ENCODE assay signal across 17 cellular contexts in the genomic region with DNA sequence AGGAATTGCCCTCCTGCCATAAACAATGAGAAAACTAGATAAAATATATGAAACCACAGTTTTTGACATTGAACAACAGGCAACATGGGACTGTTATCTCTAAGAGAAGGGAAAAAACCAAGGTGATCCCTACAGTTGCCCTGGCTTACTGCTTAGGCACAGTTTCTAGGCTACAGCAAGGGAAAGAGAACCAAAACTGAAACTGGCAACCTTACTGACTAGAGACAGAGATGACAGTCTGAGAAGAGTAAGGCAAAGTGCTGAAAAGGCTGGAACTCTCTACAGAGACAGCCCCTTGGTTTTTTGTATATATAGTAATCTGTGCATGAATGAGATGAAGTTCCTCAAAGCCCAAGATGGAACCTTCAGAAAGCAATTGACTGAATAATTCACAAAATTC. TPM values are rescaled to one million over a fixed set of nuclear protein-coding genes. Genes with fewer than 3 reads are reported as not detected.
A peak's percentile ranks its signal among the peaks of the same experiment; 100 is the strongest.
DNase-seq lines count a peak whose midpoint lies in the region; ATAC-seq and TF ChIP-seq lines count a peak whose summit lies in the region.
"Had no signal": no experiment of that assay in that cellular context is flagged by ENCODE, and none has a peak within 500 bp of the region (broad histone marks: within the 10 kb centered on the region; RNA-seq: fewer than 3 reads in every experiment).

No MANE protein-coding gene starts in this region.

- peak; percentile 71 to 74 for ATAC-seq in activated naive CD4-positive, alpha-beta T cell treated with anti-CD3 and anti-CD28 coated beads, Interleukin-2, amount 50 U/mL, for 72 hours
- peak; percentile 76 for ATAC-seq in HG02588 (IDR thresholded peaks at IDR 0.05; ENCODE audit: unreplicated experiment)
- ATAC-seq: esophagus mucosa had no signal

- peak overlapping the region; percentile 84 for H3K4me2 ChIP-seq in KMS-11

- H3K36me3 Mint-ChIP-seq in activated naive CD4-positive, alpha-beta T cell treated with anti-CD3 and anti-CD28 coated beads, Interleukin-2, amount 50 U/mL, for 72 hours, result peaks cover 0 to 5% of the 10 kb centered on the region in 2 donors
- peaks cover 61% of the 10 kb centered on the region for H3K36me3 Mint-ChIP-seq in stimulated activated naive CD8-positive, alpha-beta T cell treated with anti-CD3 and anti-CD28 coated beads, Interleukin-15, Interleukin-2, amounts not matched to agents 100 ng/mL and 50 ng/mL, for 24 hours (ENCODE audit: low read depth)

- peak overlapping the region; percentile 68 for H3K27ac ChIP-seq in KMS-11

- H3K36me3 ChIP-seq in KMS-11 (ENCODE audit: insufficient read depth), result no peaks in the 10 kb centered on the region; the same call in 1 of the 2 replicates

- H3K79me2 ChIP-seq in KMS-11 (ENCODE audit: insufficient read depth, low read depth), result no peaks in the 10 kb centered on the region

- H3K4me3 Mint-ChIP-seq in stimulated activated naive CD8-positive, alpha-beta T cell treated with anti-CD3 and anti-CD28 coated beads, Interleukin-15, Interleukin-2, amounts not matched to agents 100 ng/mL and 50 ng/mL, for 24 hours, result no peak overlapping the region

- no peak for TF ChIP-seq CTCF in KMS-11 (conservative IDR thresholded peaks at IDR 0.05; ENCODE audit: low read depth, low read length)

- no peak overlapping the region for H3K4me3 ChIP-seq in KMS-11 (IDR thresholded peaks at IDR 0.05; ENCODE audit: insufficient read depth, low read depth, low read length)

- H3K27ac Mint-ChIP-seq in activated naive CD4-positive, alpha-beta T cell treated with anti-CD3 and anti-CD28 coated beads, Interleukin-2, amount 50 U/mL, for 72 hours, result peak overlapping the region; percentile 50 to 56
- peak overlapping the region; percentile 18 for H3K27ac Mint-ChIP-seq in stimulated activated naive CD8-positive, alpha-beta T cell treated with anti-CD3 and anti-CD28 coated beads, Interleukin-15, Interleukin-2, amounts not matched to agents 100 ng/mL and 50 ng/mL, for 24 hours

- no peaks in the 10 kb centered on the region for H3K27me3 ChIP-seq in KMS-11 (ENCODE audit: insufficient read depth, low read depth)

- no peaks in the 10 kb centered on the region; the same call in 1 of the 2 replicates for H4K20me1 ChIP-seq in KMS-11 (ENCODE audit: insufficient read depth)

- no peaks in the 10 kb centered on the region for H3K9me3 Mint-ChIP-seq in activated naive CD4-positive, alpha-beta T cell treated with anti-CD3 and anti-CD28 coated beads, Interleukin-2, amount 50 U/mL, for 72 hours
- no peaks in the 10 kb centered on the region for H3K9me3 Mint-ChIP-seq in stimulated activated naive CD8-positive, alpha-beta T cell treated with anti-CD3 and anti-CD28 coated beads, Interleukin-15, Interleukin-2, amounts not matched to agents 100 ng/mL and 50 ng/mL, for 24 hours

- no peak overlapping the region for H3K9ac ChIP-seq in KMS-11

- peaks cover 9% of the 10 kb centered on the region for H3K4me1 Mint-ChIP-seq in stimulated activated naive CD8-positive, alpha-beta T cell treated with anti-CD3 and anti-CD28 coated beads, Interleukin-15, Interleukin-2, amounts not matched to agents 100 ng/mL and 50 ng/mL, for 24 hours (ENCODE audit: low read depth)

- H3K27me3 Mint-ChIP-seq in stimulated activated naive CD8-positive, alpha-beta T cell treated with anti-CD3 and anti-CD28 coated beads, Interleukin-15, Interleukin-2, amounts not matched to agents 100 ng/mL and 50 ng/mL, for 24 hours, result no peaks in the 10 kb centered on the region

- DNase-seq in activated naive CD4-positive, alpha-beta T cell treated with anti-CD3 and anti-CD28 coated beads, Interleukin-2, amount 50 U/mL, for 72 hours (ENCODE audit: low spot score in 2 of 2), result no peak
- no peak for DNase-seq in activated naive CD4-positive, alpha-beta T cell treated with anti-CD3 and anti-CD28 coated beads, Interleukin-2, amount 50 U/mL, for 16 hours
- no peak for DNase-seq in Ammon's horn (ENCODE audit: low spot score)
- DNase-seq in NCI-H2171 treated with DMSO at 0.1 percent for 48 hours (lab: John Stamatoyannopoulos, UW), result no peak
- no peak for DNase-seq in retina
- DNase-seq: activated effector memory CD4-positive, alpha-beta T cell treated with anti-CD3 and anti-CD28 coated beads, Interleukin-2, amount 50 U/mL, for 16 hours; DMS53; HCEC 1CT; midbrain; NCI-H1048; NCI-H524 treated with DMSO at 0.1 percent for 48 hours; posterior cingulate gyrus; SHP77 treated with DMSO at 0.1 percent for 48 hours had no signal

- peaks cover 28% of the 10 kb centered on the region for H3K4me1 ChIP-seq in KMS-11 (ENCODE audit: low read depth, poor library complexity, severe bottlenecking)

- no peak overlapping the region for H2AFZ ChIP-seq in KMS-11 (ENCODE audit: low read depth)

RNA-seq across cellular contexts. Expression of gene REEP2, which starts 36.2 kb away (rescaled TPM):
- total RNA-seq in activated naive CD4-positive, alpha-beta T cell treated with anti-CD3 and anti-CD28 coated beads, Interleukin-2, amount 50 U/mL, for 72 hours, result 1 to 10 TPM; 1.3 to 5.9 TPM

RNA-seq across cellular contexts. Expression of gene KDM3B, which starts 50.2 kb away (rescaled TPM):
- total RNA-seq in activated naive CD4-positive, alpha-beta T cell treated with anti-CD3 and anti-CD28 coated beads, Interleukin-2, amount 50 U/mL, for 72 hours, result 10 to 100 TPM; 40.5 to 54.6 TPM
